Comparison of ENCODE assay signal across 20 cellular contexts in the genomic region with DNA sequence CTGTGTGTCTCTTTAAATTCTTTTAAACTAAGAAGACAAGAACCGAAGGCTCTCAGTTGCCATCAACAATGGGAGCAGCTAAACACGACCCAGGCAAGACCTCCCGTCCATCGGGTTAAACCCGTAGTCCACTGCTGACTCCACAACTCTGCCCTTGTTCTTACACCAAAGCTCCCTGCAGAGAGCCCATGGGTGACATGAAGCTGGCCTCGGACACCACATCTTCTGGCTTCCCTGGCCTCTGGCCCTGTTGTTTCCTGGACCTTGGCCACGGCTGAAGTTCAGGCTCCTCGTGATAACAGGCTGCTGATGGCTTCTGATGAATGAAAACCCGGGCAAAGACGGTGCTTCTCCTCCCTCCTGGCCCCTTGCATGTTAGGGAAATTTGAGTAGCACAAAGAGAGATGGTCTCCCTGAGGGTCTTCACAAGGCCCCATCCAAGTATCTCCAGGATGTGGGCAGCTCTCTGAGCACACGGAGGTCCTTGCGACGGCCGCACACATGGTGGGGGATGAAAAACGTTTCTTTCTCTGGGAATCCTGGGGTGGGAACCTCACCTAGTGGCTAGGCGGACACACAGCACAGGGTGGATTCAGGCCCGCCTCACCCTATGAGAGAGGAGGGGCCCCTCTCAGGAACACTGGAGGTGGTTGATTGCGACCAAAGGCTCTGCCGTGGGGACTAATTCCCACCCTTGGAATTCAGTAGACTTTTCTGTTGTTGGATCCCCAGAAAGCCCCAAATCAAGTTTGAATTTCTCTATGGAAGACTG.
DNase-seq lines count a peak whose midpoint lies in the region; ATAC-seq, FAIRE-seq and TF ChIP-seq lines count a peak whose summit lies in the region.
"Had no signal": no experiment of that assay in that cellular context is flagged by ENCODE, and none has a peak within 500 bp of the region (broad histone marks: within the 10 kb centered on the region; RNA-seq: fewer than 3 reads in every experiment).

No MANE protein-coding gene starts in this region.

- no peaks in the 10 kb centered on the region for H3K9me3 ChIP-seq in NT2/D1 (ENCODE audit: insufficient read depth, low read length)
- H3K9me3 ChIP-seq in suprapubic skin = no peaks in the 10 kb centered on the region
- H3K9me3 ChIP-seq in thyroid gland = no peaks in the 10 kb centered on the region
- H3K9me3 ChIP-seq: sigmoid colon, tibial nerve had no signal

- intact Hi-C loops in left ventricle myocardium superior (cut with micrococcal nuclease) = no loop called here
- intact Hi-C loops in thyroid gland (cut with DNase I) = no loop called here

- FAIRE-seq in RCC 7860 (lab: Jason Lieb, UNC) = no peak
- FAIRE-seq: A204.1 had no signal

- peak; percentile 38 for DNase-seq in NCI-H510A treated with DMSO at 0.1 percent for 48 hours (lab: John Stamatoyannopoulos, UW)
- no peak for DNase-seq in NCI-H510A (lab: John Stamatoyannopoulos, UW)
- DNase-seq in NT2/D1 (ENCODE audit: low read depth, low spot score) = no peak
- DNase-seq in left ventricle myocardium superior = no peak
- no peak for DNase-seq in suprapubic skin (ENCODE audit: low spot score in 2 of 2)
- DNase-seq in HuH-7 (ENCODE audit: low spot score) = no peak
- no peak for DNase-seq in thyroid gland
- DNase-seq in RCC 7860 (ENCODE audit: low spot score) = no peak
- DNase-seq: activated effector memory CD4-positive, alpha-beta T cell treated with Interleukin-2 at 50 U/mL for 16 hours; amygdala; Kasumi-1; mesendoderm; NCI-H1417 treated with DMSO at 0.1 percent for 48 hours; sigmoid colon; stimulated activated CD4-positive, alpha-beta T cell treated with anti-CD3 and anti-CD28 coated beads, Interleukin-4, amount 100 ng/mL, for 1 hour; T-helper 1 cell had no signal

- H3K36me3 ChIP-seq in NT2/D1 (ENCODE audit: insufficient read depth, insufficient read length, low read length) = no peaks in the 10 kb centered on the region
- no peaks in the 10 kb centered on the region for H3K36me3 ChIP-seq in suprapubic skin
- no peaks in the 10 kb centered on the region for H3K36me3 ChIP-seq in thyroid gland
- H3K36me3 ChIP-seq: sigmoid colon, tibial nerve had no signal

- TF ChIP-seq POLR2A in suprapubic skin (IDR thresholded peaks at IDR 0.05) (no peak), thyroid gland (IDR thresholded peaks at IDR 0.05) (no peak)

- peak; percentile 27 for ATAC-seq in left ventricle myocardium superior
- ATAC-seq: HCT116 had no signal

- H3K4me3 ChIP-seq in NT2/D1 (ENCODE audit: insufficient read length, low read depth) (no peak overlapping the region), suprapubic skin (peak overlapping the region; percentile 0), thyroid gland (replicated peaks in 1 of 3) (no peak overlapping the region)
- H3K4me3 ChIP-seq: sigmoid colon had no signal

- peak overlapping the region; percentile 33 for H3K9ac ChIP-seq in NT2/D1 (ENCODE audit: insufficient read length, low read depth)

- TF ChIP-seq CTCF in suprapubic skin (IDR thresholded peaks at IDR 0.05) (no peak), thyroid gland (IDR thresholded peaks at IDR 0.05) (no peak)

- H3K27ac ChIP-seq in suprapubic skin (no peak overlapping the region), thyroid gland (no peak overlapping the region)
- H3K27ac ChIP-seq: HL-60, sigmoid colon, tibial nerve had no signal

- peaks cover 3% of the 10 kb centered on the region for H3K27me3 ChIP-seq in NT2/D1 (ENCODE audit: insufficient read depth, insufficient read length)
- H3K27me3 ChIP-seq in suprapubic skin = peaks cover 4% of the 10 kb centered on the region
- H3K27me3 ChIP-seq in thyroid gland = no peaks in the 10 kb centered on the region
- H3K27me3 ChIP-seq: tibial nerve had no signal

- peaks cover 6% of the 10 kb centered on the region for H3K4me1 ChIP-seq in NT2/D1 (ENCODE audit: insufficient read depth, insufficient read length)
- peaks cover 13% of the 10 kb centered on the region for H3K4me1 ChIP-seq in suprapubic skin
- H3K4me1 ChIP-seq in thyroid gland = no peaks in the 10 kb centered on the region
- H3K4me1 ChIP-seq: sigmoid colon had no signal

- 57% methylated on average over 14 of the region's 19 CpGs for WGBS in suprapubic skin
- 64 to 71% methylated on average over 16 to 19 of the region's 19 CpGs for WGBS in thyroid gland, 2 donors

- no peak for TF ChIP-seq EP300 in suprapubic skin (IDR thresholded peaks at IDR 0.05)
